In the genomic region with DNA sequence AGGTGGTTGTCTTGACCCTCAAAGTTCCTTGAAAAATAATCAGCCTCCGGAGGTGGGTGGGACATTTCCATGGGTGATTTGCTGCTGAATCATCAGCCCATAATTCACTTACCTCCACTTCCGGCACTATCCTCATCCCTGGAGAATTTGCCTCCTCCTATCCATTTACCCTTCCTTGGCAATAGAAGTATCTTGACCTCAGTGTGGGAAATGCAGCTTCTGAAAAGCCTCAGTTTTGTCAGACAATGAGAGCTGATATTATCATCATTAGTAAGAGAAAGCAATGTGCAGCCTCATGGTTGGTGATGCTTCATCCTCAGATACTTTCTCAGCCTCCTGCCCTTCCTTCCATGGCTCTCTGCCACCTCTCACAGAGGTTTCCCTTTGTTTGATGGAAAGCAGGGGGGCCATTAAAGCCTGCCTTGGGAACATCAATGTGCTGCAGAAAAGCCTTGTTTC, we compare ENCODE assay signal across 12 cellular contexts. TPM values are rescaled to one million over a fixed set of nuclear protein-coding genes. Genes with fewer than 3 reads are reported as not detected.
DNase-seq lines count a peak whose midpoint lies in the region; ATAC-seq, FAIRE-seq and TF ChIP-seq lines count a peak whose summit lies in the region.
"Had no signal": no experiment of that assay in that cellular context is flagged by ENCODE, and none has a peak within 500 bp of the region (broad histone marks: within the 10 kb centered on the region; RNA-seq: fewer than 3 reads in every experiment).

No MANE protein-coding gene starts in this region.

- H3K27me3 Mint-ChIP-seq in activated CD8-positive, alpha-beta memory T cell treated with anti-CD3 and anti-CD28 coated beads, Interleukin-2, amount 10 ng/mL, durations not matched to agents 7 days and 5 days = no peaks in the 10 kb centered on the region
- no peaks in the 10 kb centered on the region for H3K27me3 Mint-ChIP-seq in activated CD4-positive, alpha-beta T cell treated with anti-CD3 and anti-CD28 coated beads, Interleukin-2, amount 10 ng/mL, durations not matched to agents 24 days and 14 days

- H3K4me3 ChIP-seq in RWPE2 (ENCODE audit: severe bottlenecking) (no peak overlapping the region), foreskin fibroblast (ENCODE audit: low read depth in 1 of 2, low read length in 2 of 2) (no peak overlapping the region), kidney (ENCODE audit: low read length in 2 of 2) (no peak overlapping the region)
- H3K4me3 ChIP-seq: cardiac muscle cell had no signal

- H3K9me3 ChIP-seq in RWPE2 (ENCODE audit: severe bottlenecking) = no peaks in the 10 kb centered on the region
- H3K9me3 ChIP-seq in kidney (ENCODE audit: control insufficient read depth in 1 of 2, low read length in 2 of 2) = no peaks in the 10 kb centered on the region

- no peaks in the 10 kb centered on the region for H3K4me1 Mint-ChIP-seq in activated CD8-positive, alpha-beta memory T cell treated with anti-CD3 and anti-CD28 coated beads, Interleukin-2, amount 10 ng/mL, durations not matched to agents 7 days and 5 days
- no peaks in the 10 kb centered on the region for H3K4me1 Mint-ChIP-seq in activated CD4-positive, alpha-beta T cell treated with anti-CD3 and anti-CD28 coated beads, Interleukin-2, amount 10 ng/mL, durations not matched to agents 24 days and 14 days

- DNase-seq in A172 (ENCODE audit: low spot score) (peak; percentile 99), HCEC 1CT (peak; percentile 95), RWPE2 (ENCODE audit: low spot score) (peak; percentile 85), foreskin fibroblast (peak; percentile 77 to 79), kidney (no peak)
- DNase-seq in activated CD8-positive, alpha-beta memory T cell treated with anti-CD3 and anti-CD28 coated beads, Interleukin-2, amount 10 ng/mL, durations not matched to agents 7 days and 5 days = no peak
- no peak for DNase-seq in activated CD4-positive, alpha-beta T cell treated with anti-CD3 and anti-CD28 coated beads, Interleukin-2, amount 10 ng/mL, durations not matched to agents 24 days and 14 days
- DNase-seq: Karpas-422; stimulated activated naive CD4-positive, alpha-beta T cell treated with Interleukin-2 at 50 U/mL for 16 hours had no signal

- no peaks in the 10 kb centered on the region for H3K27me3 ChIP-seq in RWPE2 (ENCODE audit: insufficient read depth, poor library complexity, severe bottlenecking)
- H3K27me3 ChIP-seq: cardiac muscle cell had no signal

- CTCF ChIA-PET in activated CD8-positive, alpha-beta memory T cell treated with anti-CD3 and anti-CD28 coated beads, Interleukin-2, amount 10 ng/mL, durations not matched to agents 7 days and 5 days (lab: Charles Lee) = no interaction called here

- H3K9me3 Mint-ChIP-seq in activated CD8-positive, alpha-beta memory T cell treated with anti-CD3 and anti-CD28 coated beads, Interleukin-2, amount 10 ng/mL, durations not matched to agents 7 days and 5 days (ENCODE audit: low read depth) = no peaks in the 10 kb centered on the region
- H3K9me3 Mint-ChIP-seq in activated CD4-positive, alpha-beta T cell treated with anti-CD3 and anti-CD28 coated beads, Interleukin-2, amount 10 ng/mL, durations not matched to agents 24 days and 14 days = no peaks in the 10 kb centered on the region

- TF ChIP-seq CTCF in RWPE2 (IDR thresholded peaks at IDR 0.05; ENCODE audit: poor library complexity, severe bottlenecking) = no peak
- no peak for TF ChIP-seq CTCF in foreskin fibroblast (IDR thresholded peaks at IDR 0.05; ENCODE audit: low read depth, low read length)
- no peak for TF ChIP-seq CTCF in kidney (IDR thresholded peaks at IDR 0.05; ENCODE audit: borderline replicate concordance, extremely low read depth, insufficient read depth)

- no peaks in the 10 kb centered on the region for H3K36me3 Mint-ChIP-seq in activated CD8-positive, alpha-beta memory T cell treated with anti-CD3 and anti-CD28 coated beads, Interleukin-2, amount 10 ng/mL, durations not matched to agents 7 days and 5 days
- H3K36me3 Mint-ChIP-seq in activated CD4-positive, alpha-beta T cell treated with anti-CD3 and anti-CD28 coated beads, Interleukin-2, amount 10 ng/mL, durations not matched to agents 24 days and 14 days (ENCODE audit: low read depth) = no peaks in the 10 kb centered on the region

- no peak for FAIRE-seq in kidney (lab: Jason Lieb, UNC)

- H3K27ac ChIP-seq in RWPE2 (ENCODE audit: poor library complexity, severe bottlenecking) (peak overlapping the region; percentile 96), kidney (ENCODE audit: low read depth in 2 of 2, low read length in 2 of 2) (no peak overlapping the region)
- H3K27ac ChIP-seq: cardiac muscle cell had no signal

- ATAC-seq in RWPE2 (ENCODE audit: low read depth) (peak; percentile 95), GM18517 (IDR thresholded peaks at IDR 0.05; ENCODE audit: unreplicated experiment) (no peak)
- ATAC-seq in activated CD8-positive, alpha-beta memory T cell treated with anti-CD3 and anti-CD28 coated beads, Interleukin-2, amount 10 ng/mL, durations not matched to agents 7 days and 5 days = no peak
- ATAC-seq: Right ventricle myocardium inferior had no signal

- intact Hi-C loops in kidney (cut with DNase I) = no loop called here
- intact Hi-C loops in activated CD4-positive, alpha-beta T cell treated with anti-CD3 and anti-CD28 coated beads, Interleukin-2, amount 10 ng/mL, durations not matched to agents 24 days and 14 days (cut with micrococcal nuclease) = no loop called here

- peaks cover 22% of the 10 kb centered on the region for H3K4me1 ChIP-seq in RWPE2 (ENCODE audit: insufficient read depth, poor library complexity, severe bottlenecking)
- no peaks in the 10 kb centered on the region for H3K4me1 ChIP-seq in kidney (ENCODE audit: control insufficient read depth in 1 of 2, insufficient read depth in 1 of 2, low read depth in 1 of 2, low read length in 2 of 2)

- H3K36me3 ChIP-seq in RWPE2 (ENCODE audit: low read depth) = no peaks in the 10 kb centered on the region
- no peaks in the 10 kb centered on the region for H3K36me3 ChIP-seq in kidney (ENCODE audit: control insufficient read depth in 1 of 2, insufficient read depth in 2 of 2, low read length in 2 of 2)
- H3K36me3 ChIP-seq: cardiac muscle cell had no signal

- no peak overlapping the region for H3K9ac ChIP-seq in kidney (ENCODE audit: low read length in 2 of 2)

- no peak overlapping the region for H3K27ac Mint-ChIP-seq in activated CD8-positive, alpha-beta memory T cell treated with anti-CD3 and anti-CD28 coated beads, Interleukin-2, amount 10 ng/mL, durations not matched to agents 7 days and 5 days
- H3K27ac Mint-ChIP-seq in activated CD4-positive, alpha-beta T cell treated with anti-CD3 and anti-CD28 coated beads, Interleukin-2, amount 10 ng/mL, durations not matched to agents 24 days and 14 days = no peak overlapping the region

- H3K4me3 Mint-ChIP-seq in activated CD8-positive, alpha-beta memory T cell treated with anti-CD3 and anti-CD28 coated beads, Interleukin-2, amount 10 ng/mL, durations not matched to agents 7 days and 5 days = no peak overlapping the region
- H3K4me3 Mint-ChIP-seq in activated CD4-positive, alpha-beta T cell treated with anti-CD3 and anti-CD28 coated beads, Interleukin-2, amount 10 ng/mL, durations not matched to agents 24 days and 14 days = no peak overlapping the region

RNA-seq across cellular contexts. Expression of a gene that starts 33.3 kb away (rescaled TPM):
- 31.3 and 49.7 TPM in 2 replicates for total RNA-seq in A172 (2014; rRNA removed; shearing (Covaris generic))
- total RNA-seq in activated CD8-positive, alpha-beta memory T cell treated with anti-CD3 and anti-CD28 coated beads, Interleukin-2, amount 10 ng/mL, durations not matched to agents 7 days and 5 days = not detected
- total RNA-seq in kidney = 3.1 TPM
- 2.0 TPM for polyA plus RNA-seq in kidney (ENCODE audit: insufficient read depth, low read depth, low replicate concordance)
- not detected in 2 replicates for total RNA-seq in activated CD4-positive, alpha-beta T cell treated with anti-CD3 and anti-CD28 coated beads, Interleukin-2, amount 10 ng/mL, durations not matched to agents 24 days and 14 days

Comparison
In these comparisons a context has a peak if more than half of its experiments do, and no peak if none do; other contexts are left out.
1. DNase-seq: peak in A172 (single experiment), HCEC 1CT (single experiment), RWPE2 (single experiment) and foreskin fibroblast (2 of 2); none in activated CD8-positive, alpha-beta memory T cell treated with anti-CD3 and anti-CD28 coated beads, Interleukin-2, amount 10 ng/mL, durations not matched to agents 7 days and 5 days (single experiment), kidney (single experiment) and activated CD4-positive, alpha-beta T cell treated with anti-CD3 and anti-CD28 coated beads, Interleukin-2, amount 10 ng/mL, durations not matched to agents 24 days and 14 days (single experiment).